ENCODE assay signal across 9 cellular contexts in the genomic region with DNA sequence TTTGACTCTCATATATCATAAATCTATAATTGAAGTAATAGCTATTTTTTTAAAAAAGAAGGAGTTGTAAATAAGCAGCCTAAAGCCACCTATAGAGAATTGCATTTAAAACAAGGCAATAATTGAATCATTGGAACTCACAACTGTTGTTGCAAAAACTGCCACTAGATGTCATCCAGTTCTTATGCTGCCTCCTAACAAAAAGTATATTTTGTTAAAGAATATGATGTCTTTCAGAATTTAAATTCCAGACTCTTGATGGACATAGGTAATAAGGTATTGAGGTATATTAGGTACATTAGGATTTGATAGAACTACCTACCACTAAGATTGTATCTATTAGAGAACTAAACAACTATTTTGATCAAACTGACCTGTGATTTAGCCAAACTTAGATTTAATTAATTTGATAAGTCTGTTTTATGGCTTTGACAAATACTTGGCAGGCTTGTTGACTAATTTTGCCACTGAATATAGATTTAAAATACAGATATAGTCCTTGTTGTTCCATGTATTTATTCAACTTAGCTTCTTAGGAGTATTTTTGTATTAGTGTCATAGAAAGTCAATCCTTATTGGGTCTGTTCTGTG.
DNase-seq lines count a peak whose midpoint lies in the region; ATAC-seq and TF ChIP-seq lines count a peak whose summit lies in the region.
"Had no signal": no experiment of that assay in that cellular context is flagged by ENCODE, and none has a peak within 500 bp of the region (broad histone marks: within the 10 kb centered on the region; RNA-seq: fewer than 3 reads in every experiment).

No MANE protein-coding gene starts in this region.

- H3K27me3 ChIP-seq in A673 (replicated peaks; ENCODE audit: insufficient read depth, low read depth, low read length, poor library complexity) = no peaks in the 10 kb centered on the region

- TF ChIP-seq CTCF in A673 (conservative IDR thresholded peaks at IDR 0.05; ENCODE audit: low read depth, low read length) (peak; percentile 64), RWPE1 (conservative IDR thresholded peaks at IDR 0.05; ENCODE audit: low read depth) (peak; percentile 72)

- no peak overlapping the region for H3K4me3 ChIP-seq in A673 (ENCODE audit: low read depth, low read length, poor library complexity, severe bottlenecking)

- H3K27ac ChIP-seq in A673 (ENCODE audit: low read depth, low read length, poor library complexity, severe bottlenecking) (no peak overlapping the region), RWPE1 (no peak overlapping the region)
- H3K27ac ChIP-seq: parathyroid adenoma had no signal

- no peaks in the 10 kb centered on the region for H3K9me3 ChIP-seq in A673 (ENCODE audit: low read depth, low read length, poor library complexity, severe bottlenecking)

- DNase-seq in A673 (ENCODE audit: low spot score) (peak; percentile 21), RWPE1 (ENCODE audit: low spot score) (peak; percentile 5), hepatic stellate cell (ENCODE audit: low spot score) (peak; percentile 0), sciatic nerve (ENCODE audit: low spot score) (no peak), UCSD-AML1 (lab: John Stamatoyannopoulos, UW; ENCODE audit: unreplicated experiment) (no peak)
- DNase-seq in activated CD4-positive, alpha-beta T cell treated with anti-CD3 and anti-CD28 coated beads for 1 hour = no peak

- POLR2A ChIA-PET in A673 (lab: Charles Lee; ENCODE audit: low non-redundant PET) (no interaction called here), RWPE1 (lab: Yijun Ruan, JAX; ENCODE audit: low non-redundant PET) (no interaction called here)

- BruUV-seq in A673 (replicated peaks; lab: Mats Ljungman, UMichigan) = no TSS peak

- ATAC-seq in GM18858 (IDR thresholded peaks at IDR 0.05; ENCODE audit: unreplicated experiment) (peak; percentile 42), sciatic nerve (no peak), HG02759 (IDR thresholded peaks at IDR 0.05; ENCODE audit: unreplicated experiment) (no peak)

- H3K36me3 ChIP-seq in A673 (ENCODE audit: insufficient read depth, low read length, poor library complexity, severe bottlenecking) = no peaks in the 10 kb centered on the region

- CTCF ChIA-PET in A673 (lab: Charles Lee) = no interaction called here
- CTCF ChIA-PET in RWPE1 (lab: Yijun Ruan, JAX) = interaction anchor here (0.6 to 0.8 kb wide), 2 partner anchors 44 to 666 kb away, joined by 3 to 5 read pairs; no protein-coding TSS in a partner anchor

- no peaks in the 10 kb centered on the region for H3K4me1 ChIP-seq in A673 (ENCODE audit: insufficient read depth, low read length, poor library complexity, severe bottlenecking)
- H3K4me1 ChIP-seq: parathyroid adenoma had no signal

- intact Hi-C loops in A673 (cut with micrococcal nuclease; ENCODE audit: unreplicated experiment) (loop anchor here (5.0 kb wide), 1 partner anchor 92 kb away; no protein-coding TSS in a partner anchor), sciatic nerve (cut with DNase I) (no loop called here)

Comparison
In these comparisons a context has a peak if more than half of its experiments do, and no peak if none do; other contexts are left out.
1. DNase-seq: peak in A673 (single experiment), RWPE1 (single experiment) and hepatic stellate cell (single experiment); none in sciatic nerve (single experiment), activated CD4-positive, alpha-beta T cell treated with anti-CD3 and anti-CD28 coated beads for 1 hour (single experiment) and UCSD-AML1 (single experiment).